Comparison of ENCODE assay signal across 16 cellular contexts in the genomic region with DNA sequence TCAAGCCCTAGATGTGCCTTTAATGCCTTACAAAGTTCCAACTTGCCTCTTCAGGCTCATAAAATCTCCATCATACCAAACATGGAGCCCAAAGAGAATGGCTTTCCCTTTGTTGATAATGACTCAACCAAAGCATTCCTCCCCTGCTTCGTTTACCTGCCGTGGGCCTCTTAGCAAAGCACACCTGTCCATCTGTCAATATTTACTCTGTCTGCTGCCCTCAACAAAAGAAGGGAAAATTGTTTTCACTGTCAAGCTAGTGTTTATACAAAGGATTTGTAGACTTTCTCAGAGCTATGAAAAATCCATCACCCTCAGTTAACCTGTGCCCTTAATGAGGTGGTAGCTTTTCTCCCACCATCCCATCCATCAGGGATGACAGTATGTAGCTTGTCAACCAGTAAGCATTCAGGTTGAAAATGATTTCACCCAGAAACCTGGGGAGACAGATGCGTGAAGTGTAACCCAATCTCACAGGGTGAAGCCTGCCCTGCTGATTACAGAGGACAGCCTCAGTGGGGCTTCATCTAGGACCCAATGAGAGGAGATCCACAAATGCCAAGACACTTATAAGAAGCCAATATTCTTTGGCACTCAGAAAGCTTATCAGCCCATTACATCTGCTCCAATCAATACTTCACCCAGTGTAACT.
DNase-seq lines count a peak whose midpoint lies in the region; ATAC-seq and TF ChIP-seq lines count a peak whose summit lies in the region.
"Had no signal": no experiment of that assay in that cellular context is flagged by ENCODE, and none has a peak within 500 bp of the region (broad histone marks: within the 10 kb centered on the region; RNA-seq: fewer than 3 reads in every experiment).

No MANE protein-coding gene starts in this region.

- TF ChIP-seq CTCF in endodermal cell (conservative IDR thresholded peaks at IDR 0.05): no peak
- TF ChIP-seq CTCF in endothelial cell (IDR thresholded peaks at IDR 0.05; ENCODE audit: unreplicated experiment): no peak
- no peak for TF ChIP-seq CTCF in lower lobe of right lung (IDR thresholded peaks at IDR 0.05)
- no peak for TF ChIP-seq CTCF in gastrocnemius medialis (IDR thresholded peaks at IDR 0.05 in 4 of 5, conservative IDR thresholded peaks at IDR 0.05 in 1 of 5)

- H3K36me3 ChIP-seq in endodermal cell (ENCODE audit: control insufficient read depth, insufficient read depth, low read length) (no peaks in the 10 kb centered on the region), lower lobe of right lung (no peaks in the 10 kb centered on the region), gastrocnemius medialis (no peaks in the 10 kb centered on the region)
- H3K36me3 ChIP-seq: neutrophil had no signal

- in situ Hi-C loops in gastrocnemius medialis (cut with MboI; ENCODE audit: low sequenced_read_pairs in 4 of 4): no loop called here

- H3K9me3 Mint-ChIP-seq in endodermal cell (peaks cover 8% of the 10 kb centered on the region), endothelial cell (ENCODE audit: unreplicated experiment) (no peaks in the 10 kb centered on the region)

- H3K9ac ChIP-seq in endodermal cell (ENCODE audit: extremely low read depth, low read length, poor library complexity, severe bottlenecking): no peak overlapping the region

- 55 to 61% methylated on average over 1 to 3 of the region's 3 CpGs for WGBS in endodermal cell (ENCODE audit: insufficient coverage in 1 of 2, insufficient read length in 1 of 2), 2 experiments

- no peak for TF ChIP-seq POLR2A in gastrocnemius medialis (IDR thresholded peaks at IDR 0.05)

- H3K4me1 Mint-ChIP-seq in endodermal cell (peaks cover 19% of the 10 kb centered on the region), endothelial cell (ENCODE audit: unreplicated experiment) (no peaks in the 10 kb centered on the region)
- H3K4me1 Mint-ChIP-seq: stimulated activated naive B cell treated with anti-CD40 and anti-IgM and Interleukin-4, amounts not matched to agents 10 μg/mL and 1 μg/mL and 100 μg/mL, for 72 hours had no signal

- H3K36me3 Mint-ChIP-seq in endodermal cell (ENCODE audit: low read depth) (no peaks in the 10 kb centered on the region), endothelial cell (ENCODE audit: low read depth, unreplicated experiment) (no peaks in the 10 kb centered on the region)
- H3K36me3 Mint-ChIP-seq: stimulated activated naive B cell treated with anti-CD40 and anti-IgM and Interleukin-4, amounts not matched to agents 10 μg/mL and 1 μg/mL and 100 μg/mL, for 72 hours had no signal

- H3K4me3 Mint-ChIP-seq in endodermal cell (no peak overlapping the region), endothelial cell (ENCODE audit: unreplicated experiment) (no peak overlapping the region)
- H3K4me3 Mint-ChIP-seq: activated CD8-positive, alpha-beta T cell treated with anti-CD3 and anti-CD28 coated beads, Interleukin-2, amount 10 ng/mL, durations not matched to agents 7 days and 5 days; stimulated activated naive B cell treated with anti-CD40 and anti-IgM and Interleukin-4, amounts not matched to agents 10 μg/mL and 1 μg/mL and 100 μg/mL, for 72 hours had no signal

- H3K9me3 ChIP-seq in endodermal cell (ENCODE audit: control insufficient read depth, low read length) (peaks cover 10% of the 10 kb centered on the region), lower lobe of right lung (no peaks in the 10 kb centered on the region), gastrocnemius medialis (no peaks in the 10 kb centered on the region)
- H3K9me3 ChIP-seq: neutrophil had no signal

- H3K4me1 ChIP-seq in endodermal cell (ENCODE audit: control insufficient read depth, insufficient read depth, low read length) (peaks cover 9% of the 10 kb centered on the region), lower lobe of right lung (no peaks in the 10 kb centered on the region), gastrocnemius medialis (peaks cover 5% of the 10 kb centered on the region in 2 donors)

- H3K27ac ChIP-seq in endodermal cell (ENCODE audit: low read depth, low read length) (no peak overlapping the region), lower lobe of right lung (no peak overlapping the region), gastrocnemius medialis (no peak overlapping the region)
- H3K27ac ChIP-seq: neutrophil had no signal

- intact Hi-C loops in lower lobe of right lung (cut with DNase I) (no loop called here), gastrocnemius medialis (cut with DNase I; ENCODE audit: low total_unique reads) (no loop called here)

- H3K27me3 ChIP-seq in endodermal cell (ENCODE audit: control insufficient read depth, insufficient read depth, low read length, poor library complexity, severe bottlenecking): no peaks in the 10 kb centered on the region
- no peaks in the 10 kb centered on the region for H3K27me3 ChIP-seq in lower lobe of right lung (ENCODE audit: low read depth)
- H3K27me3 ChIP-seq in gastrocnemius medialis: no peaks in the 10 kb centered on the region
- H3K27me3 ChIP-seq: neutrophil had no signal

- peaks cover 40% of the 10 kb centered on the region for H3K27me3 Mint-ChIP-seq in endodermal cell (ENCODE audit: insufficient read depth)
- H3K27me3 Mint-ChIP-seq in endothelial cell (ENCODE audit: unreplicated experiment): no peaks in the 10 kb centered on the region

- H3K4me3 ChIP-seq in endodermal cell (ENCODE audit: low read length): no peak overlapping the region
- no peak overlapping the region for H3K4me3 ChIP-seq in lower lobe of right lung
- H3K4me3 ChIP-seq in gastrocnemius medialis: no peak overlapping the region

- H3K27ac Mint-ChIP-seq in endodermal cell (no peak overlapping the region), endothelial cell (ENCODE audit: unreplicated experiment) (no peak overlapping the region)
- H3K27ac Mint-ChIP-seq: activated CD8-positive, alpha-beta T cell treated with anti-CD3 and anti-CD28 coated beads, Interleukin-2, amount 10 ng/mL, durations not matched to agents 7 days and 5 days; stimulated activated naive B cell treated with anti-CD40 and anti-IgM and Interleukin-4, amounts not matched to agents 10 μg/mL and 1 μg/mL and 100 μg/mL, for 72 hours had no signal

- no peak for ATAC-seq in HG02981 (IDR thresholded peaks at IDR 0.05; ENCODE audit: unreplicated experiment)
- ATAC-seq in lower lobe of right lung: no peak
- ATAC-seq in gastrocnemius medialis: no peak
- ATAC-seq: activated CD8-positive, alpha-beta T cell treated with anti-CD3 and anti-CD28 coated beads, Interleukin-2, amount 10 ng/mL, durations not matched to agents 7 days and 5 days; stimulated activated naive B cell treated with anti-CD40 and anti-IgM and Interleukin-4, amounts not matched to agents 10 μg/mL and 1 μg/mL and 100 μg/mL, for 72 hours had no signal

- DNase-seq in DMS53 treated with DMSO at 0.1 percent for 48 hours (lab: John Stamatoyannopoulos, UW; ENCODE audit: unreplicated experiment) (peak; percentile 100), NCI-H1417 treated with DMSO at 0.1 percent for 48 hours (lab: John Stamatoyannopoulos, UW) (peak; percentile 100), NCI-H2227 (lab: John Stamatoyannopoulos, UW; ENCODE audit: unreplicated experiment) (peak; percentile 79), endodermal cell (peak; percentile 55), endothelial cell (ENCODE audit: low spot score) (no peak), lower lobe of right lung (no peak), gastrocnemius medialis (no peak)
- DNase-seq: activated CD8-positive, alpha-beta T cell treated with anti-CD3 and anti-CD28 coated beads, Interleukin-2, amount 10 ng/mL, durations not matched to agents 7 days and 5 days; amygdala; kidney; midbrain; MM.1S; stimulated activated naive B cell treated with anti-CD40 and anti-IgM and Interleukin-4, amounts not matched to agents 10 μg/mL and 1 μg/mL and 100 μg/mL, for 72 hours; trophoblast cell had no signal

Comparison
In these comparisons a context has a peak if more than half of its experiments do, and no peak if none do; other contexts are left out.
1. DNase-seq: peak in DMS53 treated with DMSO at 0.1 percent for 48 hours (single experiment), NCI-H1417 treated with DMSO at 0.1 percent for 48 hours (single experiment), NCI-H2227 (single experiment) and endodermal cell (single experiment); none in endothelial cell (single experiment), lower lobe of right lung (single experiment) and gastrocnemius medialis (0 of 2).